In genomic region chr9:115013998-115014397, GRCh38 we compare ENCODE assay signal across 8 cellular contexts.
A peak's percentile ranks its signal among the peaks of the same experiment; 100 is the strongest.
DNase-seq lines count a peak whose midpoint lies in the region; ATAC-seq and TF ChIP-seq lines count a peak whose summit lies in the region.

No MANE protein-coding gene starts in this region.

- no peaks in the 10 kb centered on the region for H3F3A ChIP-seq in GM23338 (replicated peaks; ENCODE audit: low read depth)

- no peaks in the 10 kb centered on the region for H3K9me3 ChIP-seq in adipocyte (ENCODE audit: control insufficient read depth, low read length)

- intact Hi-C loops in left cardiac atrium (cut with DNase I), result loop anchor here (1.0 to 10.0 kb wide), 6 partner anchors 275 to 609 kb away; partner anchors contain the start of gene TEX48 (in 1 of the 2)

- no peaks in the 10 kb centered on the region for H4K20me1 ChIP-seq in GM23338 (replicated peaks; ENCODE audit: insufficient read depth)

- peak; percentile 76 to 94 for TF ChIP-seq CTCF in GM23338 (conservative IDR thresholded peaks at IDR 0.05; ENCODE audit: low read depth in 2 of 2)

- DNase-seq in COR-L47 (lab: John Stamatoyannopoulos, UW) (peak; percentile 45), GM23338 (ENCODE audit: low spot score) (peak; percentile 78), NCI-H1417 treated with DMSO at 0.1 percent for 48 hours (lab: John Stamatoyannopoulos, UW) (peak; percentile 44), T-helper 1 cell (peak; percentile 49 to 81 (median 67)), adipocyte (ENCODE audit: low read depth) (peak; percentile 89), left cardiac atrium (peak; percentile 61), renal cortical epithelial cell (ENCODE audit: low read depth) (peak; percentile 64)

- H3K4me1 Mint-ChIP-seq in GM23338, result no peaks in the 10 kb centered on the region

- peak; percentile 84 for ATAC-seq in GM23338
- ATAC-seq in left cardiac atrium, result peak; percentile 74 to 79
- no peak for ATAC-seq in HG03039 (IDR thresholded peaks at IDR 0.05; ENCODE audit: unreplicated experiment)

- no peak overlapping the region for H3K27ac Mint-ChIP-seq in GM23338

- no peak overlapping the region for H2AFZ ChIP-seq in GM23338

- H3K27me3 Mint-ChIP-seq in GM23338 (ENCODE audit: insufficient read depth, low read depth, poor library complexity), result peaks cover 4% of the 10 kb centered on the region

- H3K79me2 ChIP-seq in GM23338 (replicated peaks; ENCODE audit: insufficient read depth), result no peaks in the 10 kb centered on the region

- H3K36me3 ChIP-seq in GM23338 (ENCODE audit: insufficient read depth), result no peaks in the 10 kb centered on the region
- H3K36me3 ChIP-seq in adipocyte (ENCODE audit: control insufficient read depth, insufficient read depth, low read length, severe bottlenecking), result no peaks in the 10 kb centered on the region

- H3K4me3 ChIP-seq in GM23338 (no peak overlapping the region), adipocyte (ENCODE audit: low read length) (no peak overlapping the region)

- H3K9ac ChIP-seq in adipocyte (ENCODE audit: low read length), result no peak overlapping the region

- no peak overlapping the region for H3K27ac ChIP-seq in GM23338 (ENCODE audit: low read depth)

- peaks cover 10% of the 10 kb centered on the region; the same call in 1 of the 2 replicates for H3K27me3 ChIP-seq in GM23338 (ENCODE audit: insufficient read depth)
- peaks cover 3% of the 10 kb centered on the region for H3K27me3 ChIP-seq in adipocyte (replicated peaks; ENCODE audit: control insufficient read depth, insufficient read depth, low read length)

- no peaks in the 10 kb centered on the region for H3K36me3 Mint-ChIP-seq in GM23338 (ENCODE audit: low read depth)

- H3K9me3 Mint-ChIP-seq in GM23338, result no peaks in the 10 kb centered on the region

- H3K4me1 ChIP-seq in GM23338 (ENCODE audit: insufficient read depth), result no peaks in the 10 kb centered on the region
- peaks cover 20% of the 10 kb centered on the region for H3K4me1 ChIP-seq in adipocyte (ENCODE audit: control insufficient read depth, insufficient read depth, low read length)

- H3K9me2 ChIP-seq in GM23338 (ENCODE audit: insufficient read depth), result no peaks in the 10 kb centered on the region

- H3K4me2 ChIP-seq in GM23338, result no peak overlapping the region

- no peak overlapping the region for H3K4me3 Mint-ChIP-seq in GM23338

TF ChIP-seq in GM23338, 12 proteins besides CTCF, POLR2A, EP300 and RAD21:
- no peak for TF ChIP-seq ZNF114 (CRISPR knock-in tag; IDR thresholded peaks at IDR 0.05)
- no peak for TF ChIP-seq EZH2phosphoT487 (IDR thresholded peaks at IDR 0.05; ENCODE audit: unreplicated experiment)
- no peak for TF ChIP-seq ZNF462 (CRISPR knock-in tag; IDR thresholded peaks at IDR 0.05)
- TF ChIP-seq EZH2 (IDR thresholded peaks at IDR 0.05; ENCODE audit: low read depth, unreplicated experiment), result no peak
